ENCODE assay signal across 8 cellular contexts in the genomic region with DNA sequence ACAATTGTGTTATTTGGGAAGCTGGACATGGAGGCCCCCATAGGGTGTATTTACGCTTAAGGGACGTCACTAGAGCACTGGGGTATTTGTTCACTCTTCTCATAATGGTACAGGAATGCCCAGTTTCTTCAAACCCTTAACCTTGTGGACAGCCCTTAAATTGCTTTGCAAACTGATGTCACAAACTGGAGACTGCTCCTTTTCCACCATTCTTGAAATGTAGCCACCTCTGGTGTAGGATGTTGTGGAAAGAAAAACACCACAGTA. TPM values are rescaled to one million over a fixed set of nuclear protein-coding genes. Genes with fewer than 3 reads are reported as not detected.
DNase-seq lines count a peak whose midpoint lies in the region; ATAC-seq and TF ChIP-seq lines count a peak whose summit lies in the region.

No MANE protein-coding gene starts in this region.

- in situ Hi-C loops in IMR-90 (cut with MboI; ENCODE audit: low sequenced_read_pairs): no loop called here

- H3K9me3 ChIP-seq in BLaER1: no peaks in the 10 kb centered on the region
- no peaks in the 10 kb centered on the region for H3K9me3 ChIP-seq in IMR-90 (ENCODE audit: control insufficient read depth, insufficient read depth, low read length)
- H3K9me3 ChIP-seq in left lung: no peaks in the 10 kb centered on the region
- no peaks in the 10 kb centered on the region for H3K9me3 ChIP-seq in tibial artery

- H2AFZ ChIP-seq in IMR-90 (replicated peaks; ENCODE audit: low read length, poor library complexity): peak overlapping the region; percentile 91

- peak overlapping the region; percentile 98 for H2BK5ac ChIP-seq in IMR-90 (ENCODE audit: low read depth, low read length, poor library complexity, severe bottlenecking)

- TF ChIP-seq CTCF in IMR-90 (conservative IDR thresholded peaks at IDR 0.05; ENCODE audit: low read depth, low read length) (no peak), left lung (IDR thresholded peaks at IDR 0.05) (no peak), tibial artery (IDR thresholded peaks at IDR 0.05) (no peak)

- H3K27ac ChIP-seq in BLaER1: peak overlapping the region; percentile 98
- H3K27ac ChIP-seq in IMR-90 (ENCODE audit: insufficient read depth, low read length): peak overlapping the region; percentile 98
- peak overlapping the region; percentile 95 to 99 for H3K27ac ChIP-seq in left lung
- peak overlapping the region; percentile 96 to 98 for H3K27ac ChIP-seq in tibial artery

- H3K27me3 ChIP-seq in BLaER1 (no peaks in the 10 kb centered on the region), IMR-90 (ENCODE audit: control insufficient read depth, insufficient read depth, low read length) (no peaks in the 10 kb centered on the region), left lung (no peaks in the 10 kb centered on the region), tibial artery (no peaks in the 10 kb centered on the region)

- dilution Hi-C loops in IMR-90 (cut with HindIII; ENCODE audit: low sequenced_read_pairs, unreplicated experiment): no loop called here

- no peak overlapping the region for H2BK120ac ChIP-seq in IMR-90 (ENCODE audit: low read depth, low read length)

- TF ChIP-seq RAD21 in IMR-90 (IDR thresholded peaks at IDR 0.05; ENCODE audit: low read length): no peak

- POLR2A ChIA-PET in IMR-90 (lab: Charles Lee; ENCODE audit: unreplicated experiment): interaction anchor here (0.6 kb wide), 2 partner anchors 50 to 227 kb away, joined by 5 to 9 read pairs; no protein-coding TSS in a partner anchor

- peak overlapping the region; percentile 75 for H3K18ac ChIP-seq in IMR-90 (ENCODE audit: low read depth, low read length)

- BruUV-seq in IMR-90 (replicated peaks; lab: Mats Ljungman, UMichigan): no TSS peak

- peak overlapping the region; percentile 99 for H3K9ac ChIP-seq in BLaER1
- peak overlapping the region; percentile 99 for H3K9ac ChIP-seq in IMR-90 (ENCODE audit: low read depth, low read length)

- no peak overlapping the region for H2BK15ac ChIP-seq in IMR-90 (ENCODE audit: low read depth, low read length)

- peak; percentile 87 for DNase-seq in IMR-90
- peak; percentile 64 for DNase-seq in astrocyte of the hippocampus (ENCODE audit: low read depth, low spot score)
- DNase-seq in left lung: no peak
- no peak for DNase-seq in tibial artery
- DNase-seq in midbrain (lab: John Stamatoyannopoulos, UW): no peak

- H3K4me1 ChIP-seq in BLaER1 (peaks cover 44% of the 10 kb centered on the region), IMR-90 (ENCODE audit: control insufficient read depth, insufficient read depth, low read length) (no peaks in the 10 kb centered on the region; the same call in 1 of the 2 replicates), left lung (peaks cover 32 to 79% of the 10 kb centered on the region in 2 donors), tibial artery (peaks cover 0 to 66% (median 44%) of the 10 kb centered on the region in 4 donors)

- H3K4me3 ChIP-seq in BLaER1: peak overlapping the region; percentile 92
- peak overlapping the region; percentile 94 for H3K4me3 ChIP-seq in IMR-90 (ENCODE audit: insufficient read depth, low read depth, low read length)
- H3K4me3 ChIP-seq in left lung: peak overlapping the region; percentile 74 to 85
- peak overlapping the region; percentile 72 to 93 for H3K4me3 ChIP-seq in tibial artery

- H2AK9ac ChIP-seq in IMR-90 (replicated peaks; ENCODE audit: low read depth, low read length, poor library complexity): peak overlapping the region; percentile 98

- peak overlapping the region; percentile 54 for H2AK5ac ChIP-seq in IMR-90 (ENCODE audit: low read depth, low read length)

- no peak overlapping the region for H2BK20ac ChIP-seq in IMR-90 (ENCODE audit: low read depth, low read length)

- H3K79me1 ChIP-seq in IMR-90 (ENCODE audit: low read depth in 1 of 2, low read length in 2 of 2): peaks cover 19 to 56% of the 10 kb centered on the region in 2 experiments

- H3K4me2 ChIP-seq in BLaER1: peak overlapping the region; percentile 93
- H3K4me2 ChIP-seq in IMR-90 (ENCODE audit: low read depth, low read length): peak overlapping the region; percentile 98

- H4K91ac ChIP-seq in IMR-90 (ENCODE audit: insufficient read depth, low read depth, low read length): peak overlapping the region; percentile 77; the same call in 1 of the 2 replicates

- H4K5ac ChIP-seq in IMR-90 (ENCODE audit: low read depth, low read length): peak overlapping the region; percentile 59

- TF ChIP-seq POLR2A in IMR-90 (IDR thresholded peaks at IDR 0.05; ENCODE audit: low read depth, low read length): no peak; the same call in 1 of the 2 replicates

- CTCF ChIA-PET in IMR-90 (lab: Yijun Ruan, JAX): interaction anchor here (1.2 kb wide), 1 partner anchor 22 kb away, joined by 3 read pairs; no protein-coding TSS in a partner anchor

- peak overlapping the region; percentile 61; the same call in 1 of the 2 replicates for H3K23ac ChIP-seq in IMR-90 (ENCODE audit: low read depth, low read length)

- intact Hi-C loops in IMR-90 (cut with micrococcal nuclease) (loop anchor here (5.0 kb wide), 1 partner anchor 36 kb away; no protein-coding TSS in a partner anchor), left lung (cut with DNase I) (no loop called here), tibial artery (cut with DNase I; ENCODE audit: low total_unique reads) (no loop called here)

- ATAC-seq in IMR-90 (ENCODE audit: low read depth): peak; percentile 6; the same call in 1 of the 2 replicates
- peak; percentile 7 for ATAC-seq in left lung
- ATAC-seq in HG03520 (IDR thresholded peaks at IDR 0.05; ENCODE audit: unreplicated experiment): no peak
- ATAC-seq in GM21367 (IDR thresholded peaks at IDR 0.05; ENCODE audit: unreplicated experiment): no peak

- H4K8ac ChIP-seq in IMR-90 (ENCODE audit: low read depth in 2 of 2, low read length in 2 of 2): peak overlapping the region; percentile 56 to 88; a peak in 3 of 4 replicates

- WGBS in IMR-90 (ENCODE audit: extremely low coverage in 2 of 2, insufficient read length in 1 of 2), 2 experiments: no CpG with 5 or more reads among the region's 2 CpGs

- peaks cover 52% of the 10 kb centered on the region for H3K36me3 ChIP-seq in BLaER1
- H3K36me3 ChIP-seq in IMR-90 (ENCODE audit: control insufficient read depth, insufficient read depth, low read length): peaks cover 26% of the 10 kb centered on the region
- peaks cover 0 to 44% of the 10 kb centered on the region in 2 donors for H3K36me3 ChIP-seq in left lung
- peaks cover 7 to 31% (median 23%) of the 10 kb centered on the region in 3 donors for H3K36me3 ChIP-seq in tibial artery

- H3K14ac ChIP-seq in IMR-90 (replicated peaks; ENCODE audit: low read depth, low read length): peak overlapping the region; percentile 79

- H3K56ac ChIP-seq in IMR-90 (ENCODE audit: extremely low read depth, insufficient read depth, low read length): peak overlapping the region; percentile 77; the same call in 1 of the 2 replicates

- H3K4ac ChIP-seq in IMR-90 (ENCODE audit: low read depth, low read length): peak overlapping the region; percentile 82

- peaks cover 76% of the 10 kb centered on the region for H4K20me1 ChIP-seq in BLaER1
- H4K20me1 ChIP-seq in IMR-90 (ENCODE audit: insufficient read depth, low read length): peaks cover 46% of the 10 kb centered on the region

- H3K9me1 ChIP-seq in IMR-90 (ENCODE audit: insufficient read depth, low read length): 0 out of 2 replicates have a peak, but pooled peaks cover 2% of the 10 kb centered on the region

TF ChIP-seq in IMR-90, 13 proteins besides CTCF, POLR2A, EP300 and RAD21:
- TF ChIP-seq BHLHE40 (IDR thresholded peaks at IDR 0.05; ENCODE audit: low read depth, low read length): no peak
- peak; percentile 43; the same call in 1 of the 2 replicates for TF ChIP-seq CEBPB (IDR thresholded peaks at IDR 0.05; ENCODE audit: low read depth, low read length)

RNA-seq across cellular contexts. Expression of gene UBAP2L, which starts 1.0 kb away (rescaled TPM):
- total RNA-seq in IMR-90 (2012; rRNA removed): 57.5 and 77.2 TPM in 2 replicates
- polyA plus RNA-seq in IMR-90 (2012; rRNA removed): 149 and 156 TPM in 2 replicates
- 58.9 and 125 TPM in 2 replicates for polyA plus RNA-seq in IMR-90 (2012; cell fraction: cytosol; rRNA removed)
- 363 and 547 TPM in 2 replicates for polyA plus RNA-seq in IMR-90 (2012; cell fraction: nucleus; rRNA removed; ENCODE audit: low replicate concordance)
- 100 to 1,000 TPM; 131 to 144 TPM for total RNA-seq in left lung

RNA-seq across cellular contexts. Expression of gene CFAP141, which starts 15.6 kb away (rescaled TPM):
- total RNA-seq in IMR-90 (2012; rRNA removed) (not detected in 2 replicates), left lung (not detected)
- polyA plus RNA-seq in IMR-90 (2012; rRNA removed): not detected in 2 replicates
- not detected in 2 replicates for polyA plus RNA-seq in IMR-90 (2012; cell fraction: cytosol; rRNA removed)
- not detected in 2 replicates for polyA plus RNA-seq in IMR-90 (2012; cell fraction: nucleus; rRNA removed; ENCODE audit: low replicate concordance)

RNA-seq across cellular contexts. Expression of gene TPM3, which starts 29.8 kb away (rescaled TPM):
- total RNA-seq in IMR-90 (2012; rRNA removed) (530 and 974 TPM in 2 replicates), left lung (100 to 1,000 TPM; 318 to 406 TPM)
- polyA plus RNA-seq in IMR-90 (2012; rRNA removed): 409 and 438 TPM in 2 replicates
- polyA plus RNA-seq in IMR-90 (2012; cell fraction: cytosol; rRNA removed): 159 and 397 TPM in 2 replicates
- polyA plus RNA-seq in IMR-90 (2012; cell fraction: nucleus; rRNA removed; ENCODE audit: low replicate concordance): 82.6 and 262 TPM in 2 replicates

RNA-seq across cellular contexts. Expression of gene HAX1, which starts 50.7 kb away (rescaled TPM):
- 140 and 146 TPM in 2 replicates for total RNA-seq in IMR-90 (2012; rRNA removed)
- polyA plus RNA-seq in IMR-90 (2012; rRNA removed): 117 TPM in 2 replicates
- polyA plus RNA-seq in IMR-90 (2012; cell fraction: cytosol; rRNA removed): 57.8 and 129 TPM in 2 replicates
- polyA plus RNA-seq in IMR-90 (2012; cell fraction: nucleus; rRNA removed; ENCODE audit: low replicate concordance): 51.3 and 98.5 TPM in 2 replicates
- 10 to 100 TPM; 71.6 to 82.6 TPM for total RNA-seq in left lung

Comparison
In these comparisons a context has a peak if more than half of its experiments do, and no peak if none do; other contexts are left out.
1. ATAC-seq: peak in IMR-90 (single experiment) and left lung (single experiment); none in HG03520 (single experiment) and GM21367 (single experiment).
2. DNase-seq: peak in IMR-90 (single experiment) and astrocyte of the hippocampus (single experiment); none in left lung (0 of 2), tibial artery (0 of 2) and midbrain (single experiment).
3. Peak in every context shown above with its lines, with median percentiles within 50 percentile points of each other: H3K27ac ChIP-seq and H3K4me3 ChIP-seq.